22 cellular contexts compared by ENCODE assay signal in genomic region chr19:18449552-18449951, GRCh38. TPM values are rescaled to one million over a fixed set of nuclear protein-coding genes. Genes with fewer than 3 reads are reported as not detected.
DNase-seq lines count a peak whose midpoint lies in the region; ATAC-seq, FAIRE-seq and TF ChIP-seq lines count a peak whose summit lies in the region.
"Had no signal": no experiment of that assay in that cellular context is flagged by ENCODE, and none has a peak within 500 bp of the region (broad histone marks: within the 10 kb centered on the region; RNA-seq: fewer than 3 reads in every experiment).

No MANE protein-coding gene starts in this region.

- in situ Hi-C loops in HepG2 (cut with HindIII; ENCODE audit: extremely low pct_ligation_motif_present, low pct_unique_long_range_greater_than_20kb), result no loop called here

- ATAC-seq in HepG2 (no peak), right lobe of liver (no peak), HG03280 (IDR thresholded peaks at IDR 0.05; ENCODE audit: unreplicated experiment) (no peak)
- ATAC-seq: A549; CD8-positive, alpha-beta T cell had no signal

- no peak overlapping the region for H2BK120ac ChIP-seq in H1 (replicated peaks; ENCODE audit: low read depth, low read length)

- H3K14ac ChIP-seq in H1 (ENCODE audit: insufficient read length), result no peak overlapping the region

- no peak overlapping the region for H2BK5ac ChIP-seq in H1 (ENCODE audit: low read depth, low read length)

- H2AFZ ChIP-seq in HepG2 (ENCODE audit: low read length) (no peak overlapping the region), H1 (ENCODE audit: low read length) (no peak overlapping the region)
- H2AFZ ChIP-seq: GM23248 had no signal

- TF ChIP-seq CTCF in HepG2 (CRISPR knock-in tag; IDR thresholded peaks at IDR 0.05) (no peak), right lobe of liver (IDR thresholded peaks at IDR 0.05) (no peak), RWPE1 (conservative IDR thresholded peaks at IDR 0.05; ENCODE audit: low read depth) (no peak), H1 (IDR thresholded peaks at IDR 0.05; ENCODE audit: control extremely low read depth in 1 of 3, insufficient read depth in 1 of 3, low read depth in 1 of 3, low read length in 3 of 3) (no peak), kidney (IDR thresholded peaks at IDR 0.05; ENCODE audit: borderline replicate concordance, extremely low read depth, insufficient read depth) (no peak)

- H3K36me3 ChIP-seq in HepG2 (replicated peaks in 1 of 2; ENCODE audit: control insufficient read depth in 1 of 2, insufficient read depth in 2 of 2, low read length in 2 of 2) (peaks cover 37 to 58% of the 10 kb centered on the region in 2 experiments), right lobe of liver (peaks cover 10 to 55% (median 29%) of the 10 kb centered on the region in 4 donors), H1 (ENCODE audit: control insufficient read depth in 2 of 4, insufficient read depth in 4 of 4, low read length in 3 of 4) (peaks cover 0 to 16% (median 4%) of the 10 kb centered on the region in 4 experiments; a peak in 3 of 8 replicates), kidney (ENCODE audit: control insufficient read depth in 1 of 2, insufficient read depth in 2 of 2, low read length in 2 of 2) (peaks cover 24 to 41% of the 10 kb centered on the region in 2 donors)

- no peak overlapping the region for H4K5ac ChIP-seq in H1 (ENCODE audit: insufficient read length, low read depth, low read length)

- H2AK5ac ChIP-seq in H1 (ENCODE audit: low read depth, low read length), result no peak overlapping the region

- TF ChIP-seq RAD21 in HepG2 (CRISPR knock-in tag; IDR thresholded peaks at IDR 0.05), result no peak
- TF ChIP-seq RAD21 in H1 (IDR thresholded peaks at IDR 0.05 in 1 of 2, conservative IDR thresholded peaks at IDR 0.05 in 1 of 2; ENCODE audit: low read depth in 2 of 2, low read length in 2 of 2), result no peak

- no TSS peak for BruUV-seq in HepG2 (replicated peaks; lab: Mats Ljungman, UMichigan)

- H4K8ac ChIP-seq in H1 (ENCODE audit: extremely low read depth, insufficient read depth, low read length), result 0 out of 2 replicates have a peak overlapping the region, but pooled peaks have one; percentile 8

- H3K79me1 ChIP-seq in H1 (ENCODE audit: low read depth, low read length), result no peaks in the 10 kb centered on the region

- no peak overlapping the region for H3K23ac ChIP-seq in H1 (ENCODE audit: insufficient read length)

- no peak overlapping the region for H3K18ac ChIP-seq in H1 (ENCODE audit: extremely low read depth, low read length)

- no peak overlapping the region for H2BK15ac ChIP-seq in H1 (ENCODE audit: low read length)

- H3K27me3 ChIP-seq in HepG2 (ENCODE audit: control insufficient read depth in 1 of 2, insufficient read depth in 2 of 2, low read length in 2 of 2), result no peaks in the 10 kb centered on the region
- no peaks in the 10 kb centered on the region for H3K27me3 ChIP-seq in right lobe of liver
- no peaks in the 10 kb centered on the region for H3K27me3 ChIP-seq in H1 (replicated peaks in 1 of 4; ENCODE audit: control insufficient read depth in 3 of 4, extremely low read depth in 1 of 4, insufficient read depth in 3 of 4, low read length in 3 of 4)

- no peak overlapping the region for H2BK20ac ChIP-seq in H1 (ENCODE audit: low read length)

- no peak overlapping the region for H3K4me3 ChIP-seq in HepG2 (replicated peaks in 1 of 3; ENCODE audit: insufficient read depth in 1 of 3, low read depth in 2 of 3, low read length in 3 of 3)
- H3K4me3 ChIP-seq in right lobe of liver, result no peak overlapping the region
- H3K4me3 ChIP-seq in H1 (ENCODE audit: extremely low read depth in 1 of 4, insufficient read depth in 2 of 4, low read depth in 3 of 4, low read length in 4 of 4), result no peak overlapping the region
- H3K4me3 ChIP-seq in kidney (ENCODE audit: low read length in 2 of 2), result no peak overlapping the region
- H3K4me3 ChIP-seq: A549, GM23248 had no signal

- 100% methylated on average over 7 of the region's 14 CpGs for WGBS in HepG2 (ENCODE audit: low lambda C conversion rate)
- no CpG with 5 or more reads among the region's 14 CpGs for WGBS in right lobe of liver (ENCODE audit: insufficient coverage, low coverage, low lambda C conversion rate, missing lambda C conversion rate)
- WGBS in H1 (ENCODE audit: extremely low coverage in 1 of 2, insufficient coverage in 1 of 2, insufficient read length in 1 of 2, insufficient replicate concordance in 2 of 2, low coverage in 1 of 2, low lambda C conversion rate in 2 of 2, missing lambda C conversion rate in 1 of 2), 2 experiments, result 95% methylated on average over 13 of the region's 14 CpGs; no CpG with 5 or more reads in 1 of the 2 experiments

- no peak for DNase-seq in HepG2 (ENCODE audit: low spot score)
- DNase-seq in right lobe of liver, result no peak
- no peak for DNase-seq in RWPE1 (ENCODE audit: low spot score)
- no peak for DNase-seq in H1 (ENCODE audit: low read depth in 1 of 2, low spot score in 2 of 2)
- DNase-seq in NCI-H1694 treated with DMSO at 0.1 percent for 48 hours (lab: John Stamatoyannopoulos, UW), result no peak
- DNase-seq in kidney, result no peak
- DNase-seq: AML-193; Calu3; CD8-positive, alpha-beta T cell; DMS79 treated with DMSO at 0.1 percent for 48 hours; EL; GM23248; HCEC 1CT had no signal

- no peak for TF ChIP-seq POLR2A in HepG2 (IDR thresholded peaks at IDR 0.05; ENCODE audit: insufficient read depth in 1 of 2, low read depth in 2 of 2, low read length in 2 of 2)
- TF ChIP-seq POLR2A in right lobe of liver (IDR thresholded peaks at IDR 0.05), result no peak
- no peak for TF ChIP-seq POLR2A in H1 (IDR thresholded peaks at IDR 0.05; ENCODE audit: control extremely low read depth in 1 of 2, low read depth in 2 of 2, low read length in 2 of 2)

- H3K9me3 ChIP-seq in HepG2 (ENCODE audit: low read length) (no peaks in the 10 kb centered on the region), right lobe of liver (no peaks in the 10 kb centered on the region), H1 (ENCODE audit: insufficient read depth in 2 of 2, low read depth in 1 of 2, low read length in 1 of 2) (no peaks in the 10 kb centered on the region), kidney (ENCODE audit: control insufficient read depth in 1 of 2, low read length in 2 of 2) (no peaks in the 10 kb centered on the region)
- H3K9me3 ChIP-seq: A549 had no signal

- H3K27ac ChIP-seq in HepG2 (ENCODE audit: extremely low read length, insufficient read depth, low read length), result no peak overlapping the region
- H3K27ac ChIP-seq in right lobe of liver, result no peak overlapping the region
- peak overlapping the region; percentile 16 for H3K27ac ChIP-seq in RWPE1
- no peak overlapping the region for H3K27ac ChIP-seq in H1 (ENCODE audit: low read depth, low read length)
- no peak overlapping the region for H3K27ac ChIP-seq in kidney (ENCODE audit: low read depth in 2 of 2, low read length in 2 of 2)
- H3K27ac ChIP-seq: 22Rv1, A549, GM23248, HL-60 had no signal

- CTCF ChIA-PET in HepG2 (lab: Yijun Ruan, JAX; ENCODE audit: low intra/inter-chr PET ratio, low total read pairs), result no interaction called here
- CTCF ChIA-PET in RWPE1 (lab: Yijun Ruan, JAX), result interaction anchor here (0.7 to 2.8 kb wide), 2 partner anchors 71 to 186 kb away, joined by 3 to 10 read pairs; partner anchors contain the start of gene ELL
- CTCF ChIA-PET in H1 (lab: Charles Lee; ENCODE audit: partially characterized antibody), result interaction anchor here (0.6 to 13.5 kb wide), 8 partner anchors 12 to 331 kb away, joined by 3 to 143 read pairs (median 4); no protein-coding TSS in a partner anchor

- no peak overlapping the region for H3K4ac ChIP-seq in H1 (replicated peaks; ENCODE audit: insufficient read length, low read depth, low read length)

- H3K23me2 ChIP-seq in H1 (ENCODE audit: low read depth, low read length), result no peaks in the 10 kb centered on the region

- FAIRE-seq in HepG2 (lab: Jason Lieb, UNC) (no peak), H1 (lab: Jason Lieb, UNC) (no peak), kidney (lab: Jason Lieb, UNC) (no peak)
- FAIRE-seq: A549, GM12891, GM18507, H54 had no signal

- intact Hi-C loops in HepG2 (cut with micrococcal nuclease; ENCODE audit: unreplicated experiment) (no loop called here), right lobe of liver (cut with DNase I) (loop anchor here in 1 of 2 donors (10.0 kb wide), 1 partner anchor 405 kb away; no protein-coding TSS in a partner anchor), kidney (cut with DNase I) (no loop called here)

- H4K20me1 ChIP-seq in HepG2 (ENCODE audit: insufficient read depth, low read length), result peaks cover 7% of the 10 kb centered on the region; the same call in 1 of the 2 replicates
- peaks cover 0 to 3% of the 10 kb centered on the region in 2 experiments for H4K20me1 ChIP-seq in H1 (replicated peaks in 1 of 2; ENCODE audit: control insufficient read depth in 1 of 2, insufficient read depth in 2 of 2, low read length in 2 of 2)

- no peak overlapping the region for H4K91ac ChIP-seq in H1 (replicated peaks; ENCODE audit: insufficient read length, low read length)

- H3K4me2 ChIP-seq in HepG2 (ENCODE audit: low read depth, low read length) (no peak overlapping the region), H1 (ENCODE audit: insufficient read depth in 1 of 2, low read depth in 2 of 2, low read length in 2 of 2) (no peak overlapping the region)
- H3K4me2 ChIP-seq: A549 had no signal

- no peak overlapping the region for H3K56ac ChIP-seq in H1 (replicated peaks; ENCODE audit: insufficient read length, low read depth, low read length)

- POLR2A ChIA-PET in HepG2 (lab: Yijun Ruan, JAX), result no interaction called here
- POLR2A ChIA-PET in RWPE1 (lab: Yijun Ruan, JAX; ENCODE audit: low non-redundant PET), result no interaction called here
- POLR2A ChIA-PET in H1 (lab: Charles Lee; ENCODE audit: partially characterized antibody), result interaction anchor here (1.5 kb wide), 1 partner anchor 10 kb away, joined by 6 read pairs; no protein-coding TSS in a partner anchor

- no peak for TF ChIP-seq EP300 in HepG2 (IDR thresholded peaks at IDR 0.05; ENCODE audit: low read depth in 2 of 2, low read length in 2 of 2)
- TF ChIP-seq EP300 in HepG2 (CRISPR knock-in tag; IDR thresholded peaks at IDR 0.05; ENCODE audit: borderline replicate concordance), result no peak
- TF ChIP-seq EP300 in H1 (IDR thresholded peaks at IDR 0.05; ENCODE audit: borderline replicate concordance in 1 of 2, low read depth in 2 of 2, low read length in 2 of 2), result no peak

- no peak overlapping the region for H2BK12ac ChIP-seq in H1 (ENCODE audit: low read depth, low read length)

- H3K9ac ChIP-seq in HepG2 (ENCODE audit: insufficient read depth, low read depth, low read length) (no peak overlapping the region), H1 (replicated peaks in 1 of 4; ENCODE audit: extremely low read depth in 1 of 4, low read depth in 3 of 4, low read length in 3 of 4) (no peak overlapping the region), kidney (ENCODE audit: low read length in 2 of 2) (no peak overlapping the region)
- H3K9ac ChIP-seq: GM23248 had no signal

- H3K79me2 ChIP-seq in HepG2 (ENCODE audit: insufficient read depth, low read length) (no peaks in the 10 kb centered on the region), H1 (ENCODE audit: control insufficient read depth in 1 of 2, insufficient read depth in 2 of 2, low read length in 2 of 2) (no peaks in the 10 kb centered on the region)

- H3K4me1 ChIP-seq in HepG2 (ENCODE audit: insufficient read depth, low read length) (peaks cover 7% of the 10 kb centered on the region; the same call in 1 of the 2 replicates), right lobe of liver (peaks cover 0 to 12% (median 4%) of the 10 kb centered on the region in 4 donors), H1 (replicated peaks in 1 of 4; ENCODE audit: control insufficient read depth in 3 of 4, insufficient read depth in 4 of 4, low read length in 3 of 4) (no peaks in the 10 kb centered on the region; a peak in 3 of 7 replicates), kidney (ENCODE audit: control insufficient read depth in 1 of 2, insufficient read depth in 1 of 2, low read depth in 1 of 2, low read length in 2 of 2) (peaks cover 0 to 8% of the 10 kb centered on the region in 2 donors)

RNA-seq across cellular contexts. Expression of gene ISYNA1, which starts 11.6 kb away (rescaled TPM):
- total RNA-seq in HepG2 (2016; rRNA removed; fragmentation: Illumina TruSeq; extraction: Trizol), result 29.4 and 48.5 TPM in 2 replicates
- total RNA-seq in HepG2 (2016; cell fraction: cytosol; rRNA removed; fragmentation: Illumina TruSeq; extraction: Trizol; ENCODE audit: low read depth), result 8.4 and 10.1 TPM in 2 replicates
- 29.3 and 46.4 TPM in 2 replicates for total RNA-seq in HepG2 (2016; cell fraction: insoluble cytoplasmic fraction; rRNA removed; fragmentation: Illumina TruSeq; extraction: Trizol)
- total RNA-seq in HepG2 (2016; cell fraction: membrane; rRNA removed; fragmentation: Illumina TruSeq; extraction: Trizol), result 16.0 and 18.7 TPM in 2 replicates
- 33.6 and 37.4 TPM in 2 replicates for total RNA-seq in HepG2 (2016; cell fraction: nucleus; rRNA removed; fragmentation: Illumina TruSeq; extraction: Trizol)
- 29.6 and 36.5 TPM in 2 replicates for polyA plus RNA-seq in HepG2 (2011; rRNA removed)
- 14.0 and 25.3 TPM in 2 replicates for polyA plus RNA-seq in HepG2 (2011; cell fraction: cytosol; rRNA removed)
- polyA plus RNA-seq in HepG2 (2011; cell fraction: nucleus; rRNA removed), result 246 and 367 TPM in 2 replicates
- polyA plus RNA-seq in HepG2 (2012), result 32.5 and 49.8 TPM in 2 replicates
- polyA plus RNA-seq in HepG2 (2016; cell fraction: cytosol; fragmentation: Illumina TruSeq; extraction: Trizol; ENCODE audit: low read depth), result 16.0 and 16.5 TPM in 2 replicates
- 44.6 and 57.4 TPM in 2 replicates for polyA plus RNA-seq in HepG2 (2016; cell fraction: insoluble cytoplasmic fraction; fragmentation: Illumina TruSeq; extraction: Trizol; ENCODE audit: low read depth)
- 18.1 and 22.4 TPM in 2 replicates for polyA plus RNA-seq in HepG2 (2016; cell fraction: membrane; fragmentation: Illumina TruSeq; extraction: Trizol; ENCODE audit: low read depth)
- polyA plus RNA-seq in HepG2 (2016; cell fraction: nucleus; fragmentation: Illumina TruSeq; extraction: Trizol; ENCODE audit: insufficient read depth, low read depth), result 103 and 119 TPM in 2 replicates
- polyA minus RNA-seq in HepG2 (2011; rRNA and poly(A)+ RNA removed; ENCODE audit: low replicate concordance), result 1.3 and 50.2 TPM in 2 replicates
- 20.4 and 29.0 TPM in 2 replicates for polyA minus RNA-seq in HepG2 (2011; cell fraction: cytosol; rRNA and poly(A)+ RNA removed)
- polyA minus RNA-seq in HepG2 (2011; cell fraction: nucleus; rRNA and poly(A)+ RNA removed), result 13.3 and 14.3 TPM in 2 replicates
- total RNA-seq in right lobe of liver, result 1 to 10 TPM; 6.5 to 8.3 (median 7.8) TPM
- total RNA-seq in H1 (2021; fragmentation: NEBNext Ultra II Directional; extraction: Animal tissue kit (Norgen Biotek cat#: 25700)), result 207 and 215 TPM in 2 replicates
- polyA plus RNA-seq in H1 (2011; rRNA removed), result 264 and 330 TPM in 2 replicates
- polyA plus RNA-seq in H1 (2011; cell fraction: cytosol; rRNA removed), result 164 TPM
- polyA plus RNA-seq in H1 (2011; cell fraction: nucleus; rRNA removed), result 558 TPM
- 147 to 255 TPM (median 231 TPM) in 4 replicates for polyA plus RNA-seq in H1 (2012, experiment 1 of 2)
- 269 TPM for polyA plus RNA-seq in H1 (2012, experiment 2 of 2)
- 172 TPM for polyA plus RNA-seq in H1 (2013, experiment 1 of 2)
- 158 TPM for polyA plus RNA-seq in H1 (2013, experiment 2 of 2)
- 67.7 and 79.7 TPM in 2 replicates for polyA minus RNA-seq in H1 (2011; rRNA and poly(A)+ RNA removed)
- polyA minus RNA-seq in H1 (2011; cell fraction: cytosol; rRNA and poly(A)+ RNA removed), result 153 TPM
- polyA minus RNA-seq in H1 (2011; cell fraction: nucleus; rRNA and poly(A)+ RNA removed), result 97.1 TPM
- 68.6 TPM for total RNA-seq in kidney
- polyA plus RNA-seq in kidney (ENCODE audit: insufficient read depth, low read depth, low replicate concordance), result 101 TPM

RNA-seq across cellular contexts. Expression of gene SSBP4, which starts 30.4 kb away (rescaled TPM):
- total RNA-seq in HepG2 (2016; rRNA removed; fragmentation: Illumina TruSeq; extraction: Trizol) (19.3 and 39.5 TPM in 2 replicates), right lobe of liver (10 to 100 TPM; 12.8 to 23.9 (median 15.9) TPM), kidney (64.9 TPM)
- total RNA-seq in HepG2 (2016; cell fraction: cytosol; rRNA removed; fragmentation: Illumina TruSeq; extraction: Trizol; ENCODE audit: low read depth), result 95.2 and 104 TPM in 2 replicates
- 14.4 and 39.0 TPM in 2 replicates for total RNA-seq in HepG2 (2016; cell fraction: insoluble cytoplasmic fraction; rRNA removed; fragmentation: Illumina TruSeq; extraction: Trizol)
- 103 and 124 TPM in 2 replicates for total RNA-seq in HepG2 (2016; cell fraction: membrane; rRNA removed; fragmentation: Illumina TruSeq; extraction: Trizol)
- total RNA-seq in HepG2 (2016; cell fraction: nucleus; rRNA removed; fragmentation: Illumina TruSeq; extraction: Trizol), result 26.9 and 35.1 TPM in 2 replicates
- polyA plus RNA-seq in HepG2 (2011; rRNA removed) (20.8 and 33.4 TPM in 2 replicates), H1 (2011; rRNA removed) (33.7 and 51.3 TPM in 2 replicates), kidney (ENCODE audit: insufficient read depth, low read depth, low replicate concordance) (74.9 TPM)
- polyA plus RNA-seq in HepG2 (2011; cell fraction: cytosol; rRNA removed), result 11.6 and 28.6 TPM in 2 replicates
- 200 and 290 TPM in 2 replicates for polyA plus RNA-seq in HepG2 (2011; cell fraction: nucleus; rRNA removed)
- 18.2 and 31.6 TPM in 2 replicates for polyA plus RNA-seq in HepG2 (2012)
- polyA plus RNA-seq in HepG2 (2016; cell fraction: cytosol; fragmentation: Illumina TruSeq; extraction: Trizol; ENCODE audit: low read depth), result 133 and 147 TPM in 2 replicates
- 34.3 and 41.3 TPM in 2 replicates for polyA plus RNA-seq in HepG2 (2016; cell fraction: insoluble cytoplasmic fraction; fragmentation: Illumina TruSeq; extraction: Trizol; ENCODE audit: low read depth)
- polyA plus RNA-seq in HepG2 (2016; cell fraction: membrane; fragmentation: Illumina TruSeq; extraction: Trizol; ENCODE audit: low read depth), result 147 and 152 TPM in 2 replicates
- 117 and 122 TPM in 2 replicates for polyA plus RNA-seq in HepG2 (2016; cell fraction: nucleus; fragmentation: Illumina TruSeq; extraction: Trizol; ENCODE audit: insufficient read depth, low read depth)
- polyA minus RNA-seq in HepG2 (2011; rRNA and poly(A)+ RNA removed; ENCODE audit: low replicate concordance), result 10.3 and 12.3 TPM in 2 replicates
- polyA minus RNA-seq in HepG2 (2011; cell fraction: cytosol; rRNA and poly(A)+ RNA removed), result 12.0 and 13.9 TPM in 2 replicates
- polyA minus RNA-seq in HepG2 (2011; cell fraction: nucleus; rRNA and poly(A)+ RNA removed), result 20.1 and 21.6 TPM in 2 replicates
- total RNA-seq in H1 (2021; fragmentation: NEBNext Ultra II Directional; extraction: Animal tissue kit (Norgen Biotek cat#: 25700)), result 26.4 and 30.5 TPM in 2 replicates
- 28.5 TPM for polyA plus RNA-seq in H1 (2011; cell fraction: cytosol; rRNA removed)
- polyA plus RNA-seq in H1 (2011; cell fraction: nucleus; rRNA removed), result 60.9 TPM
- polyA plus RNA-seq in H1 (2012, experiment 1 of 2), result 11.5 to 29.1 TPM (median 22.0 TPM) in 4 replicates
- 26.6 TPM for polyA plus RNA-seq in H1 (2012, experiment 2 of 2)
- polyA plus RNA-seq in H1 (2013, experiment 1 of 2), result 40.7 TPM
- polyA plus RNA-seq in H1 (2013, experiment 2 of 2), result 42.3 TPM
- 1.9 and 3.2 TPM in 2 replicates for polyA minus RNA-seq in H1 (2011; rRNA and poly(A)+ RNA removed)
- 25.3 TPM for polyA minus RNA-seq in H1 (2011; cell fraction: cytosol; rRNA and poly(A)+ RNA removed)
- 21.7 TPM for polyA minus RNA-seq in H1 (2011; cell fraction: nucleus; rRNA and poly(A)+ RNA removed)

RNA-seq across cellular contexts. Expression of gene LRRC25, which starts 52.1 kb away (rescaled TPM):
- 0.13 TPM in 1 of 2 replicates, not detected in the other for total RNA-seq in HepG2 (2016; rRNA removed; fragmentation: Illumina TruSeq; extraction: Trizol)
- total RNA-seq in HepG2 (2016; cell fraction: cytosol; rRNA removed; fragmentation: Illumina TruSeq; extraction: Trizol; ENCODE audit: low read depth), result 0.20 TPM in 1 of 2 replicates, not detected in the other
- 0.11 TPM in 1 of 2 replicates, not detected in the other for total RNA-seq in HepG2 (2016; cell fraction: insoluble cytoplasmic fraction; rRNA removed; fragmentation: Illumina TruSeq; extraction: Trizol)
- total RNA-seq in HepG2 (2016; cell fraction: membrane; rRNA removed; fragmentation: Illumina TruSeq; extraction: Trizol), result 0.17 and 0.19 TPM in 2 replicates
- total RNA-seq in HepG2 (2016; cell fraction: nucleus; rRNA removed; fragmentation: Illumina TruSeq; extraction: Trizol), result 0.25 TPM in 1 of 2 replicates, not detected in the other
- 0.53 and 0.85 TPM in 2 replicates for polyA plus RNA-seq in HepG2 (2011; rRNA removed)
- polyA plus RNA-seq in HepG2 (2011; cell fraction: cytosol; rRNA removed), result 0.66 and 0.68 TPM in 2 replicates
- 0.16 and 0.35 TPM in 2 replicates for polyA plus RNA-seq in HepG2 (2011; cell fraction: nucleus; rRNA removed)
- polyA plus RNA-seq in HepG2 (2012), result 0.11 and 0.13 TPM in 2 replicates
- 0.05 TPM in 1 of 2 replicates, not detected in the other for polyA plus RNA-seq in HepG2 (2016; cell fraction: cytosol; fragmentation: Illumina TruSeq; extraction: Trizol; ENCODE audit: low read depth)
- polyA plus RNA-seq in HepG2 (2016; cell fraction: insoluble cytoplasmic fraction; fragmentation: Illumina TruSeq; extraction: Trizol; ENCODE audit: low read depth), result 0.12 and 0.15 TPM in 2 replicates
- polyA plus RNA-seq in HepG2 (2016; cell fraction: membrane; fragmentation: Illumina TruSeq; extraction: Trizol; ENCODE audit: low read depth), result 0.13 TPM in 1 of 2 replicates, not detected in the other
- polyA plus RNA-seq in HepG2 (2016; cell fraction: nucleus; fragmentation: Illumina TruSeq; extraction: Trizol; ENCODE audit: insufficient read depth, low read depth), result not detected in 2 replicates
- polyA minus RNA-seq in HepG2 (2011; rRNA and poly(A)+ RNA removed; ENCODE audit: low replicate concordance), result 0.60 TPM in 1 of 2 replicates, not detected in the other
- polyA minus RNA-seq in HepG2 (2011; cell fraction: cytosol; rRNA and poly(A)+ RNA removed), result 0.40 and 0.70 TPM in 2 replicates
- polyA minus RNA-seq in HepG2 (2011; cell fraction: nucleus; rRNA and poly(A)+ RNA removed), result 0.25 TPM in 1 of 2 replicates, not detected in the other
- total RNA-seq in right lobe of liver, result 10 to 100 TPM in 1 of 6 experiments, 1 to 10 TPM in 5; 1.9 to 12.6 (median 3.2) TPM
- 0.20 and 0.23 TPM in 2 replicates for total RNA-seq in H1 (2021; fragmentation: NEBNext Ultra II Directional; extraction: Animal tissue kit (Norgen Biotek cat#: 25700))
- polyA plus RNA-seq in H1 (2011; rRNA removed), result 0.31 and 0.41 TPM in 2 replicates
- polyA plus RNA-seq in H1 (2011; cell fraction: cytosol; rRNA removed), result 0.35 TPM
- polyA plus RNA-seq in H1 (2011; cell fraction: nucleus; rRNA removed), result 0.30 TPM
- polyA plus RNA-seq in H1 (2012, experiment 1 of 2), result 0.09 to 0.29 TPM (median 0.19 TPM) in 3 of 4 replicates, not detected in the other
- 0.16 TPM for polyA plus RNA-seq in H1 (2012, experiment 2 of 2)
- polyA plus RNA-seq in H1 (2013, experiment 1 of 2), result 0.14 TPM
- 0.13 TPM for polyA plus RNA-seq in H1 (2013, experiment 2 of 2)
- 0.35 and 0.46 TPM in 2 replicates for polyA minus RNA-seq in H1 (2011; rRNA and poly(A)+ RNA removed)
- polyA minus RNA-seq in H1 (2011; cell fraction: cytosol; rRNA and poly(A)+ RNA removed), result not detected
- not detected for polyA minus RNA-seq in H1 (2011; cell fraction: nucleus; rRNA and poly(A)+ RNA removed)
- total RNA-seq in kidney, result 13.1 TPM
- polyA plus RNA-seq in kidney (ENCODE audit: insufficient read depth, low read depth, low replicate concordance), result 2.7 TPM
- total RNA-seq: Calu3, G401, GM23248, HT1080 had no signal
- polyA plus RNA-seq: A549, GM23248 had no signal
